ENCODE assay signal across 14 cellular contexts in genomic region chr6:30770592-30770991, GRCh38. TPM values are rescaled to one million over a fixed set of nuclear protein-coding genes. Genes with fewer than 3 reads are reported as not detected.
A peak's percentile ranks its signal among the peaks of the same experiment; 100 is the strongest.
DNase-seq lines count a peak whose midpoint lies in the region; ATAC-seq and TF ChIP-seq lines count a peak whose summit lies in the region.
"Had no signal": no experiment of that assay in that cellular context is flagged by ENCODE, and none has a peak within 500 bp of the region (broad histone marks: within the 10 kb centered on the region; RNA-seq: fewer than 3 reads in every experiment).

No MANE protein-coding gene starts in this region.

- no peak for TF ChIP-seq CTCF in Caco-2 (IDR thresholded peaks at IDR 0.05; ENCODE audit: insufficient read depth in 1 of 2, low read depth in 1 of 2, low read length in 1 of 2, severe bottlenecking in 1 of 2, unreplicated experiment in 1 of 2)
- no peak for TF ChIP-seq CTCF in PC-3 (conservative IDR thresholded peaks at IDR 0.05; ENCODE audit: low read depth, low read length)
- TF ChIP-seq CTCF in breast epithelium (IDR thresholded peaks at IDR 0.05) = no peak
- no peak for TF ChIP-seq CTCF in neural progenitor cell (IDR thresholded peaks at IDR 0.05)
- no peak for TF ChIP-seq CTCF in upper lobe of right lung (IDR thresholded peaks at IDR 0.05)

- no peak for TF ChIP-seq POLR2A in breast epithelium (IDR thresholded peaks at IDR 0.05)

- H3K36me3 ChIP-seq in Caco-2 (ENCODE audit: control insufficient read depth, insufficient read depth, low read length) (no peaks in the 10 kb centered on the region), PC-3 (ENCODE audit: low read depth, low read length) (no peaks in the 10 kb centered on the region), breast epithelium (no peaks in the 10 kb centered on the region), neural progenitor cell (no peaks in the 10 kb centered on the region), upper lobe of right lung (no peaks in the 10 kb centered on the region)

- H3K27me3 Mint-ChIP-seq in Caco-2 (ENCODE audit: insufficient read depth, unreplicated experiment) (no peaks in the 10 kb centered on the region), neural progenitor cell (ENCODE audit: insufficient read depth, low read depth) (peaks cover 10% of the 10 kb centered on the region)
- H3K27me3 Mint-ChIP-seq: CD4-positive, alpha-beta T cell had no signal

- BruUV-seq in Caco-2 (replicated peaks; lab: Mats Ljungman, UMichigan) = no TSS peak
- BruUV-seq in PC-3 (replicated peaks; lab: Mats Ljungman, UMichigan) = no TSS peak

- H3K4me3 Mint-ChIP-seq in Caco-2 (ENCODE audit: unreplicated experiment) = no peak overlapping the region
- H3K4me3 Mint-ChIP-seq in neural progenitor cell = peak overlapping the region; percentile 8
- H3K4me3 Mint-ChIP-seq: CD4-positive, alpha-beta T cell had no signal

- H3F3A ChIP-seq in PC-3 (ENCODE audit: low read length, unreplicated experiment) = peaks cover 14% of the 10 kb centered on the region
- no peaks in the 10 kb centered on the region for H3F3A ChIP-seq in neural progenitor cell (ENCODE audit: low read depth)

- DNase-seq in Caco-2 (no peak), PC-3 (no peak), breast epithelium (ENCODE audit: low spot score in 2 of 2) (no peak), neural progenitor cell (ENCODE audit: low spot score) (no peak), hypothalamus (lab: John Stamatoyannopoulos, UW) (no peak), upper lobe of right lung (no peak), NCI-H1417 treated with DMSO at 0.1 percent for 48 hours (lab: John Stamatoyannopoulos, UW) (no peak)
- DNase-seq: CD4-positive, alpha-beta T cell; NCI-H1930; NCI-H526; RPMI8226; T-helper 9 cell had no signal

- H3K4me2 ChIP-seq in PC-3 (ENCODE audit: low read length) = peak overlapping the region; percentile 74
- H3K4me2 ChIP-seq in neural progenitor cell = no peak overlapping the region
- H3K4me2 ChIP-seq: KMS-11 had no signal

- no peaks in the 10 kb centered on the region for H4K20me1 ChIP-seq in PC-3 (ENCODE audit: low read length)
- H4K20me1 ChIP-seq in neural progenitor cell (ENCODE audit: low read depth) = no peaks in the 10 kb centered on the region

- H3K27ac Mint-ChIP-seq in Caco-2 (ENCODE audit: unreplicated experiment) = peak overlapping the region; percentile 100
- H3K27ac Mint-ChIP-seq in neural progenitor cell = no peak overlapping the region

- ATAC-seq in PC-3 = no peak
- ATAC-seq in upper lobe of right lung = no peak
- ATAC-seq in HG02870 (IDR thresholded peaks at IDR 0.05; ENCODE audit: unreplicated experiment) = no peak

- H3K79me2 ChIP-seq in PC-3 (ENCODE audit: low read length) = no peaks in the 10 kb centered on the region
- no peaks in the 10 kb centered on the region for H3K79me2 ChIP-seq in neural progenitor cell (ENCODE audit: low read depth)

- H3K9me3 ChIP-seq in Caco-2 = no peaks in the 10 kb centered on the region
- no peaks in the 10 kb centered on the region for H3K9me3 ChIP-seq in PC-3 (ENCODE audit: low read length)
- H3K9me3 ChIP-seq in breast epithelium = no peaks in the 10 kb centered on the region
- H3K9me3 ChIP-seq in neural progenitor cell (ENCODE audit: low read depth) = no peaks in the 10 kb centered on the region
- H3K9me3 ChIP-seq in upper lobe of right lung = no peaks in the 10 kb centered on the region

- H3K9me2 ChIP-seq in PC-3 (replicated peaks; ENCODE audit: low read length) = no peaks in the 10 kb centered on the region

- H3K27me3 ChIP-seq in Caco-2 (replicated peaks; ENCODE audit: control insufficient read depth, insufficient read depth, low read length) (no peaks in the 10 kb centered on the region), PC-3 (ENCODE audit: low read length) (no peaks in the 10 kb centered on the region), breast epithelium (no peaks in the 10 kb centered on the region), neural progenitor cell (no peaks in the 10 kb centered on the region), upper lobe of right lung (no peaks in the 10 kb centered on the region)

- H3K27ac ChIP-seq in PC-3 (ENCODE audit: low read length) (peak overlapping the region; percentile 98), breast epithelium (peak overlapping the region; percentile 91 to 93), neural progenitor cell (no peak overlapping the region), upper lobe of right lung (no peak overlapping the region)
- H3K27ac ChIP-seq: KMS-11 had no signal

- H3K36me3 Mint-ChIP-seq in Caco-2 (ENCODE audit: insufficient read depth, unreplicated experiment) (peaks cover 6% of the 10 kb centered on the region), neural progenitor cell (no peaks in the 10 kb centered on the region)

- no peak overlapping the region for H3K4me3 ChIP-seq in Caco-2 (ENCODE audit: low read depth, low read length)
- no peak overlapping the region for H3K4me3 ChIP-seq in PC-3 (ENCODE audit: low read length)
- no peak overlapping the region for H3K4me3 ChIP-seq in breast epithelium
- H3K4me3 ChIP-seq in neural progenitor cell = no peak overlapping the region
- no peak overlapping the region for H3K4me3 ChIP-seq in upper lobe of right lung

- H2AFZ ChIP-seq in PC-3 (ENCODE audit: low read length) = no peak overlapping the region
- no peak overlapping the region for H2AFZ ChIP-seq in neural progenitor cell (replicated peaks)

- peaks cover 35% of the 10 kb centered on the region for H3K4me1 ChIP-seq in Caco-2
- peaks cover 36% of the 10 kb centered on the region for H3K4me1 ChIP-seq in PC-3 (ENCODE audit: insufficient read depth, low read length)
- peaks cover 5 to 7% of the 10 kb centered on the region in 2 donors for H3K4me1 ChIP-seq in breast epithelium
- peaks cover 16% of the 10 kb centered on the region for H3K4me1 ChIP-seq in neural progenitor cell
- H3K4me1 ChIP-seq in upper lobe of right lung = peaks cover 15% of the 10 kb centered on the region

- H3K4me1 Mint-ChIP-seq in Caco-2 (ENCODE audit: low read depth, unreplicated experiment) = peaks cover 31% of the 10 kb centered on the region
- H3K4me1 Mint-ChIP-seq in neural progenitor cell = peaks cover 56% of the 10 kb centered on the region

- POLR2A ChIA-PET in Caco-2 (lab: Charles Lee) = no interaction called here
- POLR2A ChIA-PET in PC-3 (lab: Charles Lee; ENCODE audit: unreplicated experiment) = interaction anchor here (2.7 kb wide), 1 partner anchor 11 kb away, joined by 12 read pairs; no protein-coding TSS in a partner anchor

- intact Hi-C loops in Caco-2 (cut with micrococcal nuclease; ENCODE audit: unreplicated experiment) = no loop called here
- intact Hi-C loops in PC-3 (cut with micrococcal nuclease) = no loop called here
- intact Hi-C loops in breast epithelium (cut with DNase I; ENCODE audit: low total_unique reads) = no loop called here
- intact Hi-C loops in upper lobe of right lung (cut with DNase I) = no loop called here

- CTCF ChIA-PET in Caco-2 (lab: Charles Lee) = no interaction called here
- CTCF ChIA-PET in PC-3 (lab: Charles Lee) = no interaction called here

- peaks cover 9% of the 10 kb centered on the region for H3K9me3 Mint-ChIP-seq in Caco-2 (ENCODE audit: unreplicated experiment)
- peaks cover 4% of the 10 kb centered on the region for H3K9me3 Mint-ChIP-seq in neural progenitor cell
- H3K9me3 Mint-ChIP-seq: CD4-positive, alpha-beta T cell had no signal

- H3K9ac ChIP-seq in PC-3 (ENCODE audit: low read length) (peak overlapping the region; percentile 90), neural progenitor cell (no peak overlapping the region)
- H3K9ac ChIP-seq: KMS-11 had no signal

RNA-seq across cellular contexts. Expression of gene IER3, which starts 26.2 kb away (rescaled TPM):
- total RNA-seq in Caco-2 (2022) (13.0 and 17.4 TPM in 2 replicates), PC-3 (2014; rRNA removed) (1,173 and 1,198 TPM in 2 replicates), breast epithelium (10 to 100 TPM in 2 of 3 donors, 1 to 10 TPM in 1; 7.7 to 64.1 (median 20.0) TPM), neural progenitor cell (ENCODE audit: low replicate concordance) (2.0 and 7.1 TPM in 2 replicates), upper lobe of right lung (35.4 TPM)

RNA-seq across cellular contexts. Expression of gene FLOT1, which starts 28.1 kb away (rescaled TPM):
- total RNA-seq in Caco-2 (2022) (101 and 113 TPM in 2 replicates), PC-3 (2014; rRNA removed) (305 and 401 TPM in 2 replicates), breast epithelium (100 to 1,000 TPM in 2 of 3 donors, 10 to 100 TPM in 1; 80.5 to 171 (median 142) TPM), neural progenitor cell (ENCODE audit: low replicate concordance) (80.3 and 96.9 TPM in 2 replicates), upper lobe of right lung (175 TPM)

RNA-seq across cellular contexts. Expression of gene TUBB, which starts 50.4 kb away (rescaled TPM):
- total RNA-seq in Caco-2 (2022) = 742 and 788 TPM in 2 replicates
- total RNA-seq in PC-3 (2014; rRNA removed) = 1,245 and 1,398 TPM in 2 replicates
- 100 to 1,000 TPM; 189 to 269 (median 212) TPM for total RNA-seq in breast epithelium
- 1,479 and 2,270 TPM in 2 replicates for total RNA-seq in neural progenitor cell (ENCODE audit: low replicate concordance)
- 243 TPM for total RNA-seq in upper lobe of right lung

RNA-seq across cellular contexts. Expression of gene MDC1, which starts 53.5 kb away (rescaled TPM):
- 46.6 and 48.6 TPM in 2 replicates for total RNA-seq in Caco-2 (2022)
- 19.6 and 24.9 TPM in 2 replicates for total RNA-seq in PC-3 (2014; rRNA removed)
- total RNA-seq in breast epithelium = 10 to 100 TPM in 2 of 3 donors, 1 to 10 TPM in 1; 8.5 to 14.9 (median 13.4) TPM
- total RNA-seq in neural progenitor cell (ENCODE audit: low replicate concordance) = 22.6 and 29.5 TPM in 2 replicates
- total RNA-seq in upper lobe of right lung = 32.8 TPM

Comparison
In these comparisons a context has a peak if more than half of its experiments do, and no peak if none do; other contexts are left out.
1. H3K27ac ChIP-seq: peak in PC-3 (single experiment) and breast epithelium (2 of 2); none in neural progenitor cell (single experiment) and upper lobe of right lung (single experiment).
2. RNA of gene IER3, which starts 26.2 kb away (total RNA-seq): 1,173 to 1,198 TPM in PC-3; 35.4 TPM in upper lobe of right lung (single experiment), 7.7 to 64.1 TPM in breast epithelium, 13.0 to 17.4 TPM in Caco-2 and 2.0 to 7.1 TPM in neural progenitor cell; every median in the first group is over 10 times any median in the second.